ENCODE assay signal across 8 cellular contexts in genomic region chr17:7023576-7024401, GRCh38. TPM values are rescaled to one million over a fixed set of nuclear protein-coding genes. Genes with fewer than 3 reads are reported as not detected.
DNase-seq lines count a peak whose midpoint lies in the region; ATAC-seq and FAIRE-seq lines count a peak whose summit lies in the region.

No MANE protein-coding gene starts in this region.

- H3K4me1 Mint-ChIP-seq in activated T-cell treated with anti-CD3 and anti-CD28 coated beads, Interleukin-2, amount 50 U/mL, for 72 hours (ENCODE audit: low read depth) = peaks cover 42% of the 10 kb centered on the region

- DNase-seq in GM19239 (ENCODE audit: insufficient read length, low spot score) (peak; percentile 84), NOMO-1 treated with dmso at 0.1 percent for 144 hours (lab: John Stamatoyannopoulos, UW; ENCODE audit: unreplicated experiment) (peak; percentile 61), fibroblast of gingiva (ENCODE audit: low read depth) (peak; percentile 76), cerebellar cortex (ENCODE audit: low spot score) (no peak)
- peak; percentile 97 for DNase-seq in activated T-cell treated with anti-CD3 and anti-CD28 coated beads, Interleukin-2, amount 50 U/mL, for 72 hours
- DNase-seq in stimulated activated CD8-positive, alpha-beta memory T cell treated with anti-CD3 and anti-CD28 coated beads, Interleukin-4, amount 100 ng/mL, for 1 hour (ENCODE audit: low read depth in 2 of 2, low spot score in 1 of 2) = peak; percentile 82 to 88

- peak overlapping the region; percentile 62 to 63 for H3K9ac ChIP-seq in mucosa of rectum (ENCODE audit: low read depth in 1 of 2, low read length in 2 of 2)

- peak overlapping the region; percentile 60 to 62 for H3K4me3 ChIP-seq in mucosa of rectum (ENCODE audit: low read length in 2 of 2)

- H3K27ac Mint-ChIP-seq in activated T-cell treated with anti-CD3 and anti-CD28 coated beads, Interleukin-2, amount 50 U/mL, for 72 hours = peak overlapping the region; percentile 55

- H3K27me3 Mint-ChIP-seq in activated T-cell treated with anti-CD3 and anti-CD28 coated beads, Interleukin-2, amount 50 U/mL, for 72 hours (ENCODE audit: low read depth) = no peaks in the 10 kb centered on the region

- peak overlapping the region; percentile 40 to 79 for H3K27ac ChIP-seq in mucosa of rectum (ENCODE audit: low read depth in 2 of 2, low read length in 2 of 2)

- peak overlapping the region; percentile 76 to 83 for H3K4me3 Mint-ChIP-seq in activated T-cell treated with anti-CD3 and anti-CD28 coated beads, Interleukin-2, amount 50 U/mL, for 72 hours

- H3K4me1 ChIP-seq in mucosa of rectum (ENCODE audit: control insufficient read depth in 2 of 2, insufficient read depth in 2 of 2, low read length in 2 of 2) = peaks cover 13 to 24% of the 10 kb centered on the region in 2 donors

- no peaks in the 10 kb centered on the region for H3K9me3 Mint-ChIP-seq in activated T-cell treated with anti-CD3 and anti-CD28 coated beads, Interleukin-2, amount 50 U/mL, for 72 hours

- FAIRE-seq in GM19239 (lab: Jason Lieb, UNC) = peak; percentile 89

- ATAC-seq in activated T-cell treated with anti-CD3 and anti-CD28 coated beads, Interleukin-2, amount 50 U/mL, for 72 hours (replicated peaks in 1 of 2) = peak; percentile 79 to 81
- no peak for ATAC-seq in HG03521 (IDR thresholded peaks at IDR 0.05; ENCODE audit: unreplicated experiment)

- H3K36me3 Mint-ChIP-seq in activated T-cell treated with anti-CD3 and anti-CD28 coated beads, Interleukin-2, amount 50 U/mL, for 72 hours (ENCODE audit: insufficient read depth in 2 of 2) = no peaks in the 10 kb centered on the region

- H3K36me3 ChIP-seq in mucosa of rectum (ENCODE audit: control insufficient read depth in 2 of 2, insufficient read depth in 2 of 2, low read length in 2 of 2) = no peaks in the 10 kb centered on the region

- H3K9me3 ChIP-seq in mucosa of rectum (ENCODE audit: control insufficient read depth in 2 of 2, low read length in 2 of 2) = no peaks in the 10 kb centered on the region

- H3K27me3 ChIP-seq in mucosa of rectum (ENCODE audit: control insufficient read depth in 2 of 2, insufficient read depth in 2 of 2, low read length in 2 of 2) = no peaks in the 10 kb centered on the region

RNA-seq across cellular contexts. Expression of gene BCL6B, which starts 0.9 kb away (rescaled TPM):
- 1 to 10 TPM; 1.4 to 2.0 TPM for total RNA-seq in activated T-cell treated with anti-CD3 and anti-CD28 coated beads, Interleukin-2, amount 50 U/mL, for 72 hours

RNA-seq across cellular contexts. Expression of gene RNASEK, which starts 11.4 kb away (rescaled TPM):
- 100 to 1,000 TPM; 127 to 160 TPM for total RNA-seq in activated T-cell treated with anti-CD3 and anti-CD28 coated beads, Interleukin-2, amount 50 U/mL, for 72 hours

RNA-seq across cellular contexts. Expression of gene SLC16A13, which starts 12.0 kb away (rescaled TPM):
- 1 to 10 TPM; 5.3 to 5.5 TPM for total RNA-seq in activated T-cell treated with anti-CD3 and anti-CD28 coated beads, Interleukin-2, amount 50 U/mL, for 72 hours

RNA-seq across cellular contexts. Expression of gene SLC16A11, which starts 20.1 kb away (rescaled TPM):
- total RNA-seq in activated T-cell treated with anti-CD3 and anti-CD28 coated beads, Interleukin-2, amount 50 U/mL, for 72 hours = 1 to 10 TPM; 2.0 to 2.9 TPM

RNA-seq across cellular contexts. Expression of gene ALOX12, which starts 27.9 kb away (rescaled TPM):
- not detected for total RNA-seq in activated T-cell treated with anti-CD3 and anti-CD28 coated beads, Interleukin-2, amount 50 U/mL, for 72 hours
